8 cellular contexts compared by ENCODE assay signal in genomic region chr11:60841797-60842687, GRCh38. TPM values are rescaled to one million over a fixed set of nuclear protein-coding genes. Genes with fewer than 3 reads are reported as not detected.
DNase-seq lines count a peak whose midpoint lies in the region; ATAC-seq and TF ChIP-seq lines count a peak whose summit lies in the region.

Gene CCDC86 (plus strand): TSS chr11:60842113. CDS start chr11:60842125, 12 bp downstream.

- under 1% methylated on average over 57 of the region's 57 CpGs for WGBS in right cardiac atrium
- 0 to 1% (median 1%) methylated on average over 50 to 57 of the region's 57 CpGs for WGBS in psoas muscle, 3 donors
- WGBS in urinary bladder, result under 1% methylated on average over 57 of the region's 57 CpGs

- H3K36me3 ChIP-seq in ascending aorta, result no peaks in the 10 kb centered on the region
- peaks cover 0 to 2% of the 10 kb centered on the region in 2 donors for H3K36me3 ChIP-seq in psoas muscle (ENCODE audit: insufficient read depth in 1 of 2, low read depth in 1 of 2)
- H3K36me3 ChIP-seq in urinary bladder (ENCODE audit: insufficient read depth), result no peaks in the 10 kb centered on the region

- intact Hi-C loops in ascending aorta (cut with DNase I) (loop anchor here (1.0 to 5.0 kb wide), 3 partner anchors 64 to 320 kb away; partner anchors contain the start of genes PRPF19 and VPS37C), right cardiac atrium (cut with DNase I) (no loop called here), psoas muscle (cut with DNase I) (loop anchor here (2.0 to 10.0 kb wide), 3 partner anchors 60 to 323 kb away; partner anchors contain the start of gene VPS37C (in 1 of the 2))

- H3K4me1 ChIP-seq in ascending aorta, result peaks cover 19 to 24% of the 10 kb centered on the region in 2 donors
- peaks cover 14% of the 10 kb centered on the region for H3K4me1 ChIP-seq in right cardiac atrium (ENCODE audit: control insufficient read depth, insufficient read depth, low read length)
- peaks cover 28% of the 10 kb centered on the region for H3K4me1 ChIP-seq in psoas muscle
- H3K4me1 ChIP-seq in urinary bladder (ENCODE audit: insufficient read depth), result peaks cover 5% of the 10 kb centered on the region

- peak; percentile 36 for ATAC-seq in GM18499 (IDR thresholded peaks at IDR 0.05; ENCODE audit: insufficient read depth, unreplicated experiment)
- ATAC-seq in HG02884 (IDR thresholded peaks at IDR 0.05; ENCODE audit: unreplicated experiment), result peak; percentile 51
- ATAC-seq in right cardiac atrium, result peak; percentile 96 to 97
- ATAC-seq in psoas muscle, result peak; percentile 95 to 97 (median 96)

- H3K27ac ChIP-seq in ascending aorta (peak within 1 kb of the TSS; percentile 66 to 73), right cardiac atrium (ENCODE audit: low read length) (peak within 1 kb of the TSS; percentile 37), psoas muscle (peak within 1 kb of the TSS; percentile 90), urinary bladder (ENCODE audit: low read depth) (peak within 1 kb of the TSS; percentile 75)

- H3K9me3 ChIP-seq in ascending aorta, result no peaks in the 10 kb centered on the region
- H3K9me3 ChIP-seq in right cardiac atrium (ENCODE audit: control insufficient read depth, low read length), result no peaks in the 10 kb centered on the region
- no peaks in the 10 kb centered on the region for H3K9me3 ChIP-seq in psoas muscle

- H3K27me3 ChIP-seq in ascending aorta (no peaks in the 10 kb centered on the region), right cardiac atrium (ENCODE audit: control insufficient read depth, insufficient read depth) (no peaks in the 10 kb centered on the region), psoas muscle (ENCODE audit: insufficient read depth in 3 of 3, low read length in 2 of 3) (no peaks in the 10 kb centered on the region)

- DNase-seq in NCI-H187 (lab: John Stamatoyannopoulos, UW) (peak; percentile 85 to 88), T-helper 22 cell (ENCODE audit: low read depth) (peak; percentile 96), ascending aorta (ENCODE audit: low spot score in 2 of 2) (peak; percentile 90 to 98), right cardiac atrium (peak; percentile 98 to 99 (median 99)), psoas muscle (peak; percentile 97 to 98)

- H3K4me3 ChIP-seq in ascending aorta, result peak within 1 kb of the TSS; percentile 76 to 94
- peak within 1 kb of the TSS; percentile 64 for H3K4me3 ChIP-seq in right cardiac atrium (ENCODE audit: low read length)
- H3K4me3 ChIP-seq in psoas muscle, result peak within 1 kb of the TSS; percentile 99
- H3K4me3 ChIP-seq in urinary bladder (ENCODE audit: low read depth, low read length), result peak within 1 kb of the TSS; percentile 63

- TF ChIP-seq CTCF in ascending aorta (IDR thresholded peaks at IDR 0.05) (no peak), psoas muscle (IDR thresholded peaks at IDR 0.05) (no peak)

RNA-seq across cellular contexts. Expression of gene CCDC86, which starts in this region (rescaled TPM):
- total RNA-seq in ascending aorta (16.0 TPM), right cardiac atrium (10 to 100 TPM in 1 of 4 donors, 1 to 10 TPM in 3; 6.5 to 12.5 (median 7.4) TPM), psoas muscle (10 to 100 TPM; 24.8 to 43.9 (median 30.1) TPM), urinary bladder (4.5 TPM)
- polyA plus RNA-seq in right cardiac atrium (7.8 TPM), psoas muscle (10 to 100 TPM; 36.2 to 55.4 (median 53.6) TPM), urinary bladder (23.4 TPM)

Comparison
In these comparisons a context has a peak if more than half of its experiments do, and no peak if none do; other contexts are left out.
1. Peak in every context shown above with its lines: DNase-seq, ATAC-seq, H3K4me3 ChIP-seq and H3K27ac ChIP-seq.
2. ATAC-seq: peak in every context shown above with its lines; median percentile 96 in right cardiac atrium; 96 in psoas muscle; 51 in HG02884; 36 in GM18499.
3. H3K27ac ChIP-seq: peak in every context shown above with its lines; median percentile 90 in psoas muscle; 75 in urinary bladder; 70 in ascending aorta; 37 in right cardiac atrium.
4. intact Hi-C loops: an anchor here in ascending aorta (1.0 to 5.0 kb wide) and psoas muscle (2.0 to 10.0 kb wide); none called in right cardiac atrium.